ENCODE assay signal across 33 cellular contexts in the genomic region with DNA sequence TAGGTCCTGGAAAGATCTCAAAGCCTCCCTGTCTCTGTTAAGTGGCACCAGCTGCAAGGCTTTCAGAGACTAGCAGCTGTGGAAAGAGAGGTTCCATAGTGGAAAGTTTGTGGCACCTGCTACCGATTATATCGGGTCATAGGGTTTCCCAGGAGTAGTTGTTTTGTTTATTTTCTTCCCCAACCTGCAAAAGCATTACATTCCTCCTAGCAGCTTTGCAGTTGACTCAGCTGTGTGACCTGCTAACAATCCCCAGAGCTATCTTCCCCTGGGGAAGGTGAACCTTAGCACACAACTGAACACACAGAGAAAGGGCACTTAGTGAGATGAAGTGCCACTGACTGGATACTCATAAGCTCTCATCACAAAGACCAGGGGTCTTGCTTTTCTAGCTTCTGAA.
DNase-seq lines count a peak whose midpoint lies in the region; ATAC-seq, FAIRE-seq and TF ChIP-seq lines count a peak whose summit lies in the region.
"Had no signal": no experiment of that assay in that cellular context is flagged by ENCODE, and none has a peak within 500 bp of the region (broad histone marks: within the 10 kb centered on the region; RNA-seq: fewer than 3 reads in every experiment).

No MANE protein-coding gene starts in this region.

- ATAC-seq in pancreas = peak; percentile 89 to 92 (median 91)
- no peak for ATAC-seq in GM21367 (IDR thresholded peaks at IDR 0.05; ENCODE audit: unreplicated experiment)
- ATAC-seq: activated CD4-positive, CD25-positive, alpha-beta regulatory T cell treated with anti-CD3 and anti-CD28 coated beads, Interleukin-2, amount 50 U/mL, for 24 hours; activated CD8-positive, alpha-beta memory T cell treated with anti-CD3 and anti-CD28 coated beads, Interleukin-2, amount 10 ng/mL, durations not matched to agents 7 days and 5 days; GM23338; right lobe of liver; SK-N-SH treated with all-trans-retinoic acid at 6 μM for 48 hours; T-helper 17 cell had no signal

- intact Hi-C loops in pancreas (cut with DNase I) = no loop called here

- WGBS in pancreas, 2 donors = 13 to 21% methylated on average over 2 of the region's 2 CpGs

- FAIRE-seq in pancreas (lab: Jason Lieb, UNC) = no peak
- FAIRE-seq: astrocyte had no signal

- peak overlapping the region in 1 of 4 donors; percentile 5 for H3K27ac ChIP-seq in pancreas
- H3K27ac ChIP-seq: coronary artery, epithelial cell of prostate, hepatocyte, right lobe of liver, tibial artery had no signal

- TF ChIP-seq CTCF in pancreas (IDR thresholded peaks at IDR 0.05) = no peak

- peak; percentile 22 to 68 for DNase-seq in NCI-H2081 (lab: John Stamatoyannopoulos, UW)
- DNase-seq in NCI-H2081 treated with DMSO at 0.1 percent for 48 hours (lab: John Stamatoyannopoulos, UW) = no peak
- peak; percentile 1 for DNase-seq in NCI-H187 treated with DMSO at 0.1 percent for 48 hours (lab: John Stamatoyannopoulos, UW)
- peak; percentile 77 for DNase-seq in NCI-H69 (lab: John Stamatoyannopoulos, UW)
- peak in 3 of 6 donors; percentile 8 to 60 (median 55) for DNase-seq in pancreas
- DNase-seq in stimulated activated naive CD4-positive, alpha-beta T cell treated with Interleukin-2 at 50 U/mL for 16 hours (lab: John Stamatoyannopoulos, UW) = no peak
- DNase-seq in activated T-cell treated with anti-CD3 and anti-CD28 coated beads, Interleukin-2, amount 50 U/mL, for 1 hour = no peak
- DNase-seq: activated CD4-positive, alpha-beta T cell treated with anti-CD3 and anti-CD28 coated beads, Interleukin-2, amount 50 U/mL, for 4 hours; activated CD8-positive, alpha-beta memory T cell treated with anti-CD3 and anti-CD28 coated beads, Interleukin-2, amount 10 ng/mL, durations not matched to agents 7 days and 5 days; activated gamma-delta T cell treated with Interleukin-2 at 50 U/mL for 16 hours; activated naive CD8-positive, alpha-beta T cell treated with anti-CD3 and anti-CD28 coated beads, Interleukin-2, amount 10 ng/mL, durations not matched to agents 7 days and 5 days; activated T-cell treated with anti-CD3 and anti-CD28 coated beads, Interleukin-2, amount 50 U/mL, for 48 hours; CD4-positive, alpha-beta T cell; effector CD8-positive, alpha-beta T cell; GDM1; kidney glomerular epithelial cell; naive B cell; NCI-H2227 treated with DMSO at 0.1 percent for 48 hours; NK-92 treated with Interleukin-12 subunit alpha and Interleukin-12 subunit beta, amount 100 ng/mL, for 24 hours; posterior cingulate gyrus; right lobe of liver; stimulated activated CD4-positive, alpha-beta T cell treated with anti-CD3 and anti-CD28 coated beads, Interleukin-12 subunit alpha, Interleukin-12 subunit beta, amount 100 ng/mL, for 4 hours; stimulated activated CD4-positive, alpha-beta T cell treated with anti-CD3 and anti-CD28 coated beads, Interleukin-4, amount 100 ng/mL, for 24 hours; T-helper 17 cell; tibial artery had no signal

- H3K27me3 ChIP-seq in pancreas = no peaks in the 10 kb centered on the region
- H3K27me3 ChIP-seq: hepatocyte, right lobe of liver, tibial artery had no signal

- H3K4me1 ChIP-seq in pancreas = peaks cover 0 to 8% (median 4%) of the 10 kb centered on the region in 3 donors
- H3K4me1 ChIP-seq: right lobe of liver, tibial artery had no signal

- no peak overlapping the region for H3K4me3 ChIP-seq in pancreas
- H3K4me3 ChIP-seq: coronary artery, GM23338, hepatocyte, right lobe of liver, tibial artery had no signal

- no peaks in the 10 kb centered on the region for H3K9me3 ChIP-seq in pancreas
- H3K9me3 ChIP-seq: right lobe of liver, tibial artery had no signal

- H3K36me3 ChIP-seq in pancreas = no peaks in the 10 kb centered on the region
- H3K36me3 ChIP-seq: right lobe of liver, tibial artery had no signal

Comparison
In these comparisons a context has a peak if more than half of its experiments do, and no peak if none do; other contexts are left out.
1. DNase-seq: peak in NCI-H2081 (2 of 2), NCI-H187 treated with DMSO at 0.1 percent for 48 hours (single experiment) and NCI-H69 (single experiment); none in NCI-H2081 treated with DMSO at 0.1 percent for 48 hours (single experiment), stimulated activated naive CD4-positive, alpha-beta T cell treated with Interleukin-2 at 50 U/mL for 16 hours (single experiment) and activated T-cell treated with anti-CD3 and anti-CD28 coated beads, Interleukin-2, amount 50 U/mL, for 1 hour (single experiment).